Comparison of ENCODE assay signal across 1 cellular context in genomic region chr19:16206637-16207036, GRCh38.
TF ChIP-seq lines count a peak whose summit lies in the region.

No MANE protein-coding gene starts in this region.

TF ChIP-seq in GM12878, 131 proteins besides CTCF, POLR2A, EP300 and RAD21:
- TF ChIP-seq LARP7 (IDR thresholded peaks at IDR 0.05) (no peak), CHD4 (IDR thresholded peaks at IDR 0.05) (no peak), KLF5 (IDR thresholded peaks at IDR 0.05; ENCODE audit: partially characterized antibody) (no peak), CBX3 (IDR thresholded peaks at IDR 0.05; ENCODE audit: borderline replicate concordance, low read depth) (no peak), YY1 (IDR thresholded peaks at IDR 0.05; ENCODE audit: low read depth, low read length) (no peak)
